In genomic region chr11:16968196-16968595, GRCh38 we compare ENCODE assay signal across 16 cellular contexts.
"Had no signal": no experiment of that assay in that cellular context is flagged by ENCODE, and none has a peak within 500 bp of the region (broad histone marks: within the 10 kb centered on the region; RNA-seq: fewer than 3 reads in every experiment).

No MANE protein-coding gene starts in this region.

- FAIRE-seq: astrocyte, endometrium had no signal

- H3K4me1 Mint-ChIP-seq: memory B cell had no signal

- H3K27ac ChIP-seq: dorsolateral prefrontal cortex, left ventricle myocardium inferior, skin epidermis, thoracic aorta, vagina had no signal

- H3K27me3 ChIP-seq: dorsolateral prefrontal cortex, vagina had no signal

- H3K36me3 ChIP-seq: left ventricle myocardium inferior, thoracic aorta, vagina had no signal

- H3K4me3 Mint-ChIP-seq: activated naive CD4-positive, alpha-beta T cell treated with anti-CD3 and anti-CD28 coated beads for 36 hours; activated T-helper 17 cell treated with anti-CD3 and anti-CD28 coated beads, Interleukin-2, amount 50 U/mL, for 72 hours; memory B cell; natural killer cell; T-cell had no signal

- H3K4me1 ChIP-seq: left ventricle myocardium inferior, vagina had no signal

- DNase-seq: activated CD4-positive, alpha-beta T cell treated with anti-CD3 and anti-CD28 coated beads, Interleukin-2, amount 50 U/mL, for 4 hours; dorsolateral prefrontal cortex; islet precursor cell; left ventricle myocardium inferior; natural killer cell; T-cell; T-helper 9 cell had no signal

- H3K9me3 Mint-ChIP-seq: activated naive CD4-positive, alpha-beta T cell treated with anti-CD3 and anti-CD28 coated beads for 36 hours; activated T-helper 17 cell treated with anti-CD3 and anti-CD28 coated beads, Interleukin-2, amount 50 U/mL, for 72 hours; memory B cell; natural killer cell; T-cell had no signal

- H3K27me3 Mint-ChIP-seq: activated T-helper 17 cell treated with anti-CD3 and anti-CD28 coated beads, Interleukin-2, amount 50 U/mL, for 72 hours; memory B cell; T-cell had no signal

- H3K4me3 ChIP-seq: dorsolateral prefrontal cortex, left ventricle myocardium inferior, skin epidermis, thoracic aorta, vagina had no signal

- ATAC-seq: activated CD4-positive, CD25-positive, alpha-beta regulatory T cell treated with anti-CD3 and anti-CD28 coated beads, Interleukin-2, amount 50 U/mL, for 24 hours; activated T-helper 17 cell treated with anti-CD3 and anti-CD28 coated beads, Interleukin-2, amount 50 U/mL, for 72 hours; natural killer cell had no signal

- H3K9me3 ChIP-seq: left ventricle myocardium inferior, thoracic aorta, vagina had no signal

- H3K27ac Mint-ChIP-seq: activated naive CD4-positive, alpha-beta T cell treated with anti-CD3 and anti-CD28 coated beads for 36 hours; memory B cell; natural killer cell; T-cell had no signal
